ENCODE assay signal across 32 cellular contexts in the genomic region with DNA sequence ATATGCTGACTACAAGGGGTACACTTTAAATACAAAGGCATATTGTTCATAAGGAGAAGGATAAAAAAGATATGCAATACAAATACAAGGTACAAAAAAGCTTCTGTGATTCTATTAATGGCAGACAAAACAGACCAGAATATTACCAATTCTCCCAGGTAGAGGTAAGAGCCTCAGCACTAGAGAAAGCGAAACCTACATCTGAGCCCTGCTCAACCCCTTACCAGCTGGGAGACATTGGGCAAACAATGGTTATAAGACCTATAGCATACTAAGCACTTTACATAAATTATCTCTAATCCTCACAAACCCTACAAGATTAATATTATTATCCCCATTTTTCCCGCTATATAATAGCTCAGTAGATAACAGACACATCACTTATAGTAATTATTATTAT. TPM values are rescaled to one million over a fixed set of nuclear protein-coding genes. Genes with fewer than 3 reads are reported as not detected.
"Had no signal": no experiment of that assay in that cellular context is flagged by ENCODE, and none has a peak within 500 bp of the region (broad histone marks: within the 10 kb centered on the region; RNA-seq: fewer than 3 reads in every experiment).

No MANE protein-coding gene starts in this region.

- H3K36me3 ChIP-seq: Peyer's patch, SJSA1 had no signal

- H3K9me3 ChIP-seq: Peyer's patch, SJSA1, SK-N-SH had no signal

- H3K4me1 ChIP-seq: Peyer's patch, SJSA1 had no signal

- H3K9ac ChIP-seq: SK-N-SH had no signal

- H3K9me2 ChIP-seq: SK-N-SH had no signal

- H3K27ac ChIP-seq: Peyer's patch, SJSA1 had no signal

- H3K4me2 ChIP-seq: SK-N-SH had no signal

- DNase-seq: Karpas-422, NCI-H1048, NCI-H1092 treated with DMSO at 0.1 percent for 48 hours, NCI-H1105 treated with DMSO at 0.1 percent for 48 hours, NCI-H1417, NCI-H1436, NCI-H146, NCI-H1694, NCI-H187, NCI-H2029, NCI-H2081, NCI-H2171 treated with DMSO at 0.1 percent for 48 hours, NCI-H2227 treated with DMSO at 0.1 percent for 48 hours, NCI-H345, NCI-H446 treated with DMSO at 0.1 percent for 48 hours, NCI-H510A, NCI-H526, NCI-H69, NCI-H748 treated with DMSO at 0.1 percent for 48 hours, NCI-H82, PC-3, Peyer's patch, Right ventricle myocardium superior, RPMI8226, SHP77 treated with DMSO at 0.1 percent for 48 hours, SK-N-SH, SW 1271, T-helper 1 cell had no signal

- H3K27me3 ChIP-seq: Peyer's patch, SJSA1 had no signal

- H3K4me3 ChIP-seq: Peyer's patch, SJSA1 had no signal

RNA-seq across cellular contexts. Expression of gene LRRC55, which starts 41.2 kb away (rescaled TPM):
- total RNA-seq: LHCN-M2, MCF 10A, OCI-LY7, PC-3, SJSA1 had no signal
